In genomic region chr9:131739988-131740648, GRCh38 we compare ENCODE assay signal across 1 cellular context.
TF ChIP-seq lines count a peak whose summit lies in the region.

Gene RAPGEF1 (minus strand): TSS chr9:131740076. CDS start chr9:131739830, 246 bp downstream.

TF ChIP-seq in HepG2, 621 proteins besides CTCF, POLR2A, EP300 and RAD21 (continued from another document and continues in another):
- TF ChIP-seq E2F2 (CRISPR knock-in tag; IDR thresholded peaks at IDR 0.05; ENCODE audit: borderline replicate concordance) = 0 out of 2 replicates have a peak, but pooled peaks have one; percentile 29
- TF ChIP-seq ZMAT3 (CRISPR knock-in tag; conservative IDR thresholded peaks at IDR 0.05) = no peak
- TF ChIP-seq MAFG (CRISPR knock-in tag; IDR thresholded peaks at IDR 0.05) = no peak
- TF ChIP-seq ZNF501 (CRISPR knock-in tag; IDR thresholded peaks at IDR 0.05) = no peak
- peak; percentile 13; the same call in 1 of the 2 replicates for TF ChIP-seq GABPB1 (CRISPR knock-in tag; IDR thresholded peaks at IDR 0.05)
- no peak for TF ChIP-seq SRF (IDR thresholded peaks at IDR 0.05; ENCODE audit: low read depth, low read length)
- TF ChIP-seq HMGXB3 (CRISPR knock-in tag; IDR thresholded peaks at IDR 0.05; ENCODE audit: borderline replicate concordance) = no peak
- TF ChIP-seq RAD51 (IDR thresholded peaks at IDR 0.05; ENCODE audit: borderline replicate concordance) = no peak
- peak; percentile 30 for TF ChIP-seq XRCC5 (optimal IDR thresholded peaks at IDR 0.05; ENCODE audit: low read length)
- TF ChIP-seq ZNF574 (CRISPR knock-in tag; IDR thresholded peaks at IDR 0.05) = peak; percentile 95
- TF ChIP-seq SALL2 (CRISPR knock-in tag; IDR thresholded peaks at IDR 0.05) = 0 out of 2 replicates have a peak, but pooled peaks have one; percentile 41
- no peak for TF ChIP-seq NCOA5 (CRISPR knock-in tag; IDR thresholded peaks at IDR 0.05)
- no peak for TF ChIP-seq ZNF441 (CRISPR knock-in tag; IDR thresholded peaks at IDR 0.05; ENCODE audit: borderline replicate concordance)
- TF ChIP-seq MXD4 (CRISPR knock-in tag; IDR thresholded peaks at IDR 0.05) = no peak
- TF ChIP-seq ZNF674 (CRISPR knock-in tag; IDR thresholded peaks at IDR 0.05; ENCODE audit: low read depth) = no peak
- no peak for TF ChIP-seq ZNF225 (CRISPR knock-in tag; IDR thresholded peaks at IDR 0.05)
- TF ChIP-seq PCBP1 (IDR thresholded peaks at IDR 0.05; ENCODE audit: borderline replicate concordance, low read depth, low read length) = no peak
- TF ChIP-seq RARA (CRISPR knock-in tag; IDR thresholded peaks at IDR 0.05) = 0 out of 2 replicates have a peak, but pooled peaks have one; percentile 9
- no peak for TF ChIP-seq PTBP1 (IDR thresholded peaks at IDR 0.05; ENCODE audit: low read depth, low read length, poor library complexity, severe bottlenecking)
- no peak for TF ChIP-seq POGZ (CRISPR knock-in tag; IDR thresholded peaks at IDR 0.05)
- TF ChIP-seq DNMT3B (CRISPR knock-in tag; conservative IDR thresholded peaks at IDR 0.05) = no peak
- TF ChIP-seq KDM2A (CRISPR knock-in tag; IDR thresholded peaks at IDR 0.05; ENCODE audit: borderline replicate concordance, low read depth) = 0 out of 2 replicates have a peak, but pooled peaks have one; percentile 40
- TF ChIP-seq RFX3 (CRISPR knock-in tag; IDR thresholded peaks at IDR 0.05) = no peak
- 0 out of 2 replicates have a peak, but pooled peaks have one; percentile 20 for TF ChIP-seq ZMYM3 (CRISPR knock-in tag; IDR thresholded peaks at IDR 0.05)
- TF ChIP-seq ZNF816 (CRISPR knock-in tag; IDR thresholded peaks at IDR 0.05; ENCODE audit: borderline replicate concordance) = no peak
- no peak for TF ChIP-seq SRY (CRISPR knock-in tag; IDR thresholded peaks at IDR 0.05)
- no peak for TF ChIP-seq MAFK (conservative IDR thresholded peaks at IDR 0.05 in 1 of 2, IDR thresholded peaks at IDR 0.05 in 1 of 2; ENCODE audit: low read length in 2 of 2)
- TF ChIP-seq ZNF337 (CRISPR knock-in tag; IDR thresholded peaks at IDR 0.05; ENCODE audit: borderline replicate concordance, low read depth) = no peak
- no peak for TF ChIP-seq ZNF256 (CRISPR knock-in tag; conservative IDR thresholded peaks at IDR 0.05)
- no peak for TF ChIP-seq NPAS2 (CRISPR knock-in tag; IDR thresholded peaks at IDR 0.05; ENCODE audit: borderline replicate concordance)
- no peak for TF ChIP-seq ZFP62 (CRISPR knock-in tag; IDR thresholded peaks at IDR 0.05)
- TF ChIP-seq ZBTB8A (CRISPR knock-in tag; IDR thresholded peaks at IDR 0.05; ENCODE audit: borderline replicate concordance, low read depth) = no peak
- TF ChIP-seq ARID4A (CRISPR knock-in tag; IDR thresholded peaks at IDR 0.05; ENCODE audit: borderline replicate concordance) = no peak
- peak; percentile 52 to 65; a peak in 3 of 4 replicates for TF ChIP-seq HMGXB4 (CRISPR knock-in tag; IDR thresholded peaks at IDR 0.05; ENCODE audit: borderline replicate concordance in 1 of 2, low read depth in 1 of 2)
- no peak for TF ChIP-seq ZNF550 (CRISPR knock-in tag; IDR thresholded peaks at IDR 0.05; ENCODE audit: borderline replicate concordance)
- TF ChIP-seq TRIM22 (IDR thresholded peaks at IDR 0.05) = no peak
- TF ChIP-seq ATF5 (CRISPR knock-in tag; IDR thresholded peaks at IDR 0.05; ENCODE audit: low read depth) = no peak
- TF ChIP-seq ZNF687 (CRISPR knock-in tag; IDR thresholded peaks at IDR 0.05) = peak; percentile 40
